In genomic region chr10:43398939-43399871, GRCh38 we compare ENCODE assay signal across 8 cellular contexts. TPM values are rescaled to one million over a fixed set of nuclear protein-coding genes. Genes with fewer than 3 reads are reported as not detected.
DNase-seq lines count a peak whose midpoint lies in the region; ATAC-seq and TF ChIP-seq lines count a peak whose summit lies in the region.

No MANE protein-coding gene starts in this region.

- no peaks in the 10 kb centered on the region for H3K27me3 Mint-ChIP-seq in activated T-cell treated with anti-CD3 and anti-CD28 coated beads, Interleukin-2, amount 50 U/mL, for 4 hours (ENCODE audit: low read depth)

- H3K4me1 ChIP-seq in right lobe of liver (peaks cover 0 to 88% (median 36%) of the 10 kb centered on the region in 4 donors), heart left ventricle (peaks cover 0 to 91% (median 59%) of the 10 kb centered on the region in 12 donors), heart right ventricle (peaks cover 9 to 93% (median 75%) of the 10 kb centered on the region in 9 donors)

- H3K4me3 ChIP-seq in HL-60 (replicated peaks; ENCODE audit: insufficient read depth, low read length) (peak overlapping the region; percentile 66), right lobe of liver (peak overlapping the region in 2 of 3 donors; percentile 13 to 25), heart left ventricle (no peak overlapping the region), heart right ventricle (no peak overlapping the region)

- no peaks in the 10 kb centered on the region for H3K9me3 Mint-ChIP-seq in activated T-cell treated with anti-CD3 and anti-CD28 coated beads, Interleukin-2, amount 50 U/mL, for 4 hours

- H3K27me3 ChIP-seq in HL-60 (ENCODE audit: insufficient read depth, poor library complexity, severe bottlenecking) (no peaks in the 10 kb centered on the region), right lobe of liver (no peaks in the 10 kb centered on the region), heart left ventricle (no peaks in the 10 kb centered on the region), heart right ventricle (no peaks in the 10 kb centered on the region)

- H3K4me1 Mint-ChIP-seq in activated T-cell treated with anti-CD3 and anti-CD28 coated beads, Interleukin-2, amount 50 U/mL, for 4 hours (ENCODE audit: low read depth): peaks cover 79% of the 10 kb centered on the region

- H3K4me3 Mint-ChIP-seq in activated T-cell treated with anti-CD3 and anti-CD28 coated beads, Interleukin-2, amount 50 U/mL, for 4 hours: peak overlapping the region; percentile 98

- 32% methylated on average over 3 of the region's 3 CpGs for WGBS in right lobe of liver (ENCODE audit: insufficient coverage, low coverage, low lambda C conversion rate, missing lambda C conversion rate)
- WGBS in heart left ventricle, 4 donors: 75 to 85% (median 79%) methylated on average over 3 of the region's 3 CpGs
- WGBS in heart right ventricle, 2 donors: 74 to 80% methylated on average over 3 of the region's 3 CpGs

- H3K36me3 ChIP-seq in right lobe of liver: peaks cover 0 to 7% (median 2%) of the 10 kb centered on the region in 4 donors
- peaks cover 0 to 62% (median 22%) of the 10 kb centered on the region in 9 donors for H3K36me3 ChIP-seq in heart left ventricle
- H3K36me3 ChIP-seq in heart right ventricle: peaks cover 0 to 68% (median 3%) of the 10 kb centered on the region in 9 donors

- TF ChIP-seq CTCF in HL-60 (IDR thresholded peaks at IDR 0.05; ENCODE audit: insufficient read depth, low read length) (no peak), right lobe of liver (IDR thresholded peaks at IDR 0.05) (no peak), heart left ventricle (IDR thresholded peaks at IDR 0.05) (no peak), heart right ventricle (IDR thresholded peaks at IDR 0.05) (no peak)

- DNase-seq in AML-193 (lab: John Stamatoyannopoulos, UW) (peak; percentile 29), HL-60 (ENCODE audit: low read depth in 1 of 2, low spot score in 1 of 2) (peak; percentile 40 to 74), right lobe of liver (peak in 1 of 3 donors; percentile 74), heart left ventricle (no peak), Right ventricle myocardium inferior (ENCODE audit: missing footprints) (no peak), heart right ventricle (no peak)
- no peak for DNase-seq in activated T-cell treated with anti-CD3 and anti-CD28 coated beads, Interleukin-2, amount 50 U/mL, for 4 hours

- peak overlapping the region; percentile 96 for H3K27ac ChIP-seq in HL-60 (replicated peaks)
- H3K27ac ChIP-seq in right lobe of liver: peak overlapping the region in 2 of 3 donors; percentile 97 to 98
- peak overlapping the region in 1 of 12 donors; percentile 99 for H3K27ac ChIP-seq in heart left ventricle
- H3K27ac ChIP-seq in heart right ventricle: peak overlapping the region in 1 of 10 donors; percentile 98

- H3K36me3 Mint-ChIP-seq in activated T-cell treated with anti-CD3 and anti-CD28 coated beads, Interleukin-2, amount 50 U/mL, for 4 hours (ENCODE audit: insufficient read depth): peaks cover 46% of the 10 kb centered on the region

- TF ChIP-seq POLR2A in right lobe of liver (IDR thresholded peaks at IDR 0.05) (no peak), heart left ventricle (IDR thresholded peaks at IDR 0.05) (no peak)

- intact Hi-C loops in right lobe of liver (cut with DNase I): no loop called here
- intact Hi-C loops in heart left ventricle (cut with DNase I): loop anchor here in 5 of 10 donors (1.0 to 5.0 kb wide), 2 partner anchors 8 to 38 kb away; partner anchors contain the start of gene ZNF487 (in 4 of the 5)
- intact Hi-C loops in Right ventricle myocardium inferior (cut with DNase I): loop anchor here (5.0 kb wide), 1 partner anchor 38 kb away; the partner anchor contains the start of gene ZNF487
- intact Hi-C loops in heart right ventricle (cut with DNase I): loop anchor here in 3 of 10 donors (5.0 kb wide), 1 partner anchor 38 kb away; the partner anchor contains the start of gene ZNF487 (in 3 of the 3)

- H3K9me3 ChIP-seq in right lobe of liver (no peaks in the 10 kb centered on the region), heart left ventricle (no peaks in the 10 kb centered on the region), heart right ventricle (no peaks in the 10 kb centered on the region)

- peak; percentile 44 to 49 for ATAC-seq in activated T-cell treated with anti-CD3 and anti-CD28 coated beads, Interleukin-2, amount 50 U/mL, for 4 hours
- ATAC-seq in right lobe of liver: peak; percentile 4 to 51 (median 14)
- ATAC-seq in GM19452 (IDR thresholded peaks at IDR 0.05; ENCODE audit: unreplicated experiment): no peak
- no peak for ATAC-seq in heart left ventricle
- ATAC-seq in Right ventricle myocardium inferior: no peak
- ATAC-seq in heart right ventricle: no peak

RNA-seq across cellular contexts. Expression of gene HNRNPF, which starts 9.8 kb away (rescaled TPM):
- 100 to 1,000 TPM; 531 to 572 (median 556) TPM for total RNA-seq in activated T-cell treated with anti-CD3 and anti-CD28 coated beads, Interleukin-2, amount 50 U/mL, for 4 hours
- total RNA-seq in right lobe of liver: 100 to 1,000 TPM; 106 to 160 (median 121) TPM
- 100 to 1,000 TPM in 1 of 9 donors, 10 to 100 TPM in 8; 60.4 to 142 (median 79.1) TPM for total RNA-seq in heart left ventricle
- 10 to 100 TPM; 24.0 to 95.2 TPM for polyA plus RNA-seq in heart left ventricle
- 87.6 TPM for total RNA-seq in Right ventricle myocardium inferior
- 100 to 1,000 TPM in 2 of 10 donors, 10 to 100 TPM in 8; 54.7 to 113 (median 75.2) TPM for total RNA-seq in heart right ventricle
- polyA plus RNA-seq in heart right ventricle: 10 to 100 TPM; 26.4 to 77.5 TPM

RNA-seq across cellular contexts. Expression of gene FXYD4, which starts 27.8 kb away (rescaled TPM):
- not detected for total RNA-seq in activated T-cell treated with anti-CD3 and anti-CD28 coated beads, Interleukin-2, amount 50 U/mL, for 4 hours
- not detected for total RNA-seq in right lobe of liver
- total RNA-seq in heart left ventricle: not detected
- under 1 TPM in 1 of 2 donors, not detected in 1; 0.14 TPM for polyA plus RNA-seq in heart left ventricle
- total RNA-seq in Right ventricle myocardium inferior: not detected
- total RNA-seq in heart right ventricle: 1 to 10 TPM in 1 of 10 donors, under 1 TPM in 1, not detected in 8; 0.42 to 1.5 TPM
- not detected for polyA plus RNA-seq in heart right ventricle

RNA-seq across cellular contexts. Expression of gene ZNF487, which starts 37.7 kb away (rescaled TPM):
- 1 to 10 TPM; 1.3 to 3.8 (median 1.6) TPM for total RNA-seq in activated T-cell treated with anti-CD3 and anti-CD28 coated beads, Interleukin-2, amount 50 U/mL, for 4 hours
- total RNA-seq in right lobe of liver (1 to 10 TPM; 1.4 to 3.0 (median 1.8) TPM), heart left ventricle (1 to 10 TPM; 1.8 to 5.1 (median 2.4) TPM), Right ventricle myocardium inferior (2.7 TPM), heart right ventricle (1 to 10 TPM; 1.6 to 4.2 (median 2.4) TPM)
- polyA plus RNA-seq in heart left ventricle (1 to 10 TPM; 2.2 to 3.4 TPM), heart right ventricle (1 to 10 TPM; 3.3 to 4.3 TPM)

Comparison
In these comparisons a context has a peak if more than half of its experiments do, and no peak if none do; other contexts are left out.
1. DNase-seq: peak in AML-193 (2 of 2) and HL-60 (2 of 2); none in activated T-cell treated with anti-CD3 and anti-CD28 coated beads, Interleukin-2, amount 50 U/mL, for 4 hours (single experiment), heart left ventricle (0 of 5), Right ventricle myocardium inferior (single experiment) and heart right ventricle (0 of 2).
2. H3K4me3 ChIP-seq: peak in HL-60 (single experiment) and right lobe of liver (2 of 3); none in heart left ventricle (0 of 12) and heart right ventricle (0 of 10).
3. ATAC-seq: peak in activated T-cell treated with anti-CD3 and anti-CD28 coated beads, Interleukin-2, amount 50 U/mL, for 4 hours (2 of 2) and right lobe of liver (4 of 4); none in GM19452 (single experiment), heart left ventricle (0 of 4), Right ventricle myocardium inferior (single experiment) and heart right ventricle (0 of 8).